In genomic region chr2:177271981-177272666, GRCh38 we compare ENCODE assay signal across 27 cellular contexts. TPM values are rescaled to one million over a fixed set of nuclear protein-coding genes. Genes with fewer than 3 reads are reported as not detected.
DNase-seq lines count a peak whose midpoint lies in the region; ATAC-seq and TF ChIP-seq lines count a peak whose summit lies in the region.
"Had no signal": no experiment of that assay in that cellular context is flagged by ENCODE, and none has a peak within 500 bp of the region (broad histone marks: within the 10 kb centered on the region; RNA-seq: fewer than 3 reads in every experiment).

No MANE protein-coding gene starts in this region.

- H3F3A ChIP-seq in neural progenitor cell (ENCODE audit: low read depth) = no peaks in the 10 kb centered on the region

- H3K27ac Mint-ChIP-seq in stimulated activated naive CD8-positive, alpha-beta T cell treated with anti-CD3 and anti-CD28 coated beads, Interleukin-15, amount 100 ng/mL, for 72 hours = peak overlapping the region in 1 of 2 donors; percentile 62
- no peak overlapping the region for H3K27ac Mint-ChIP-seq in neural progenitor cell
- H3K27ac Mint-ChIP-seq: activated naive CD8-positive, alpha-beta T cell had no signal

- H3K4me2 ChIP-seq in neural progenitor cell = no peak overlapping the region

- no peaks in the 10 kb centered on the region for H3K9me3 ChIP-seq in neural progenitor cell (ENCODE audit: low read depth)
- H3K9me3 ChIP-seq: BLaER1 treated with 17β-estradiol and CSF1 and Interleukin-3, amounts not matched to agents 10 nM and 100 nM; body of pancreas; sigmoid colon had no signal

- H3K36me3 Mint-ChIP-seq in neural progenitor cell = no peaks in the 10 kb centered on the region
- H3K36me3 Mint-ChIP-seq: activated naive CD8-positive, alpha-beta T cell had no signal

- H4K20me1 ChIP-seq in neural progenitor cell (ENCODE audit: low read depth) = no peaks in the 10 kb centered on the region
- H4K20me1 ChIP-seq: BLaER1 treated with 17β-estradiol and CSF1 and Interleukin-3, amounts not matched to agents 10 nM and 100 nM had no signal

- no peak overlapping the region for H3K27ac ChIP-seq in neural progenitor cell
- H3K27ac ChIP-seq: BLaER1 treated with 17β-estradiol and CSF1 and Interleukin-3, amounts not matched to agents 10 nM and 100 nM; body of pancreas; foreskin keratinocyte; GM23248; parathyroid adenoma; sigmoid colon had no signal

- H3K4me3 ChIP-seq in neural progenitor cell = no peak overlapping the region
- H3K4me3 ChIP-seq: BLaER1 treated with 17β-estradiol and CSF1 and Interleukin-3, amounts not matched to agents 10 nM and 100 nM; body of pancreas; GM23248; sigmoid colon had no signal

- DNase-seq in stimulated activated naive CD8-positive, alpha-beta T cell treated with anti-CD3 and anti-CD28 coated beads, Interleukin-15, amount 100 ng/mL, for 72 hours = no peak
- DNase-seq in stimulated activated naive CD8-positive, alpha-beta T cell treated with anti-CD3 and anti-CD28 coated beads, Interleukin-15, Interleukin-2, amounts not matched to agents 100 U/mL and 50 U/mL, for 24 hours = no peak
- DNase-seq in SK-MEL-5 (ENCODE audit: low read depth, low spot score) = peak; percentile 56
- DNase-seq in neural progenitor cell (ENCODE audit: low spot score) = no peak
- no peak for DNase-seq in MV-4-11 (lab: John Stamatoyannopoulos, UW)
- DNase-seq: ACHN; activated CD4-positive, CD25-positive, alpha-beta regulatory T cell treated with anti-CD3 and anti-CD28 coated beads, Interleukin-2, amount 50 U/mL, for 72 hours; body of pancreas; effector CD8-positive, alpha-beta T cell; erythroblast; foreskin keratinocyte; GM23248; KBM-7; NCI-H1694; NCI-H2171 treated with DMSO at 0.1 percent for 48 hours; NCI-H526 treated with DMSO at 0.1 percent for 48 hours; sigmoid colon; stimulated activated CD4-positive, alpha-beta T cell treated with anti-CD3 and anti-CD28 coated beads, Interleukin-15, amount 100 ng/mL, for 24 hours; SW 1271 had no signal

- H3K4me1 ChIP-seq in neural progenitor cell = no peaks in the 10 kb centered on the region
- H3K4me1 ChIP-seq: parathyroid adenoma had no signal

- no peak overlapping the region for H2AFZ ChIP-seq in neural progenitor cell (replicated peaks)
- H2AFZ ChIP-seq: GM23248, parathyroid adenoma had no signal

- H3K9me3 Mint-ChIP-seq in stimulated activated naive CD8-positive, alpha-beta T cell treated with anti-CD3 and anti-CD28 coated beads, Interleukin-15, amount 100 ng/mL, for 72 hours = no peaks in the 10 kb centered on the region
- H3K9me3 Mint-ChIP-seq in neural progenitor cell = no peaks in the 10 kb centered on the region
- H3K9me3 Mint-ChIP-seq: nephron had no signal

- H3K36me3 ChIP-seq in neural progenitor cell = no peaks in the 10 kb centered on the region
- H3K36me3 ChIP-seq: BLaER1 treated with 17β-estradiol and CSF1 and Interleukin-3, amounts not matched to agents 10 nM and 100 nM; sigmoid colon had no signal

- no peaks in the 10 kb centered on the region for H3K27me3 Mint-ChIP-seq in stimulated activated naive CD8-positive, alpha-beta T cell treated with anti-CD3 and anti-CD28 coated beads, Interleukin-15, amount 100 ng/mL, for 72 hours
- no peaks in the 10 kb centered on the region for H3K27me3 Mint-ChIP-seq in neural progenitor cell (ENCODE audit: insufficient read depth, low read depth)
- H3K27me3 Mint-ChIP-seq: activated naive CD8-positive, alpha-beta T cell had no signal

- H3K79me2 ChIP-seq in neural progenitor cell (ENCODE audit: low read depth) = no peaks in the 10 kb centered on the region
- H3K79me2 ChIP-seq: parathyroid adenoma had no signal

- TF ChIP-seq CTCF in neural progenitor cell (IDR thresholded peaks at IDR 0.05) = no peak

- H3K4me1 Mint-ChIP-seq in stimulated activated naive CD8-positive, alpha-beta T cell treated with anti-CD3 and anti-CD28 coated beads, Interleukin-15, amount 100 ng/mL, for 72 hours = peaks cover 37% of the 10 kb centered on the region
- H3K4me1 Mint-ChIP-seq in neural progenitor cell = no peaks in the 10 kb centered on the region

- ATAC-seq in stimulated activated naive CD8-positive, alpha-beta T cell treated with anti-CD3 and anti-CD28 coated beads, Interleukin-15, amount 100 ng/mL, for 72 hours = peak; percentile 82
- ATAC-seq in stimulated activated naive CD8-positive, alpha-beta T cell treated with anti-CD3 and anti-CD28 coated beads, Interleukin-15, Interleukin-2, amounts not matched to agents 100 U/mL and 50 U/mL, for 24 hours = no peak
- ATAC-seq in HG03159 (IDR thresholded peaks at IDR 0.05; ENCODE audit: unreplicated experiment) (peak; percentile 55), GM21360 (IDR thresholded peaks at IDR 0.05; ENCODE audit: unreplicated experiment) (no peak), HG02973 (IDR thresholded peaks at IDR 0.05; ENCODE audit: unreplicated experiment) (no peak)
- ATAC-seq: body of pancreas, foreskin keratinocyte, Right ventricle myocardium inferior had no signal

- H3K27me3 ChIP-seq in neural progenitor cell = no peaks in the 10 kb centered on the region
- H3K27me3 ChIP-seq: BLaER1 treated with 17β-estradiol and CSF1 and Interleukin-3, amounts not matched to agents 10 nM and 100 nM; body of pancreas; foreskin keratinocyte; sigmoid colon had no signal

- in situ Hi-C loops in SK-MEL-5 (cut with HindIII; ENCODE audit: low pct_unique_long_range_greater_than_20kb, low sequenced_read_pairs) = no loop called here

- no peak overlapping the region for H3K9ac ChIP-seq in neural progenitor cell
- H3K9ac ChIP-seq: BLaER1 treated with 17β-estradiol and CSF1 and Interleukin-3, amounts not matched to agents 10 nM and 100 nM; GM23248; parathyroid adenoma had no signal

- H3K4me3 Mint-ChIP-seq in stimulated activated naive CD8-positive, alpha-beta T cell treated with anti-CD3 and anti-CD28 coated beads, Interleukin-15, amount 100 ng/mL, for 72 hours = peak overlapping the region in 1 of 2 donors; percentile 25
- H3K4me3 Mint-ChIP-seq in neural progenitor cell = no peak overlapping the region
- H3K4me3 Mint-ChIP-seq: activated naive CD8-positive, alpha-beta T cell; nephron had no signal

RNA-seq across cellular contexts. Expression of gene NFE2L2, which starts 7.6 kb away (rescaled TPM):
- 88.7 and 91.8 TPM in 2 replicates for total RNA-seq in SK-MEL-5 (2014; rRNA removed; shearing (Covaris generic))
- 107 and 128 TPM in 2 replicates for polyA plus RNA-seq in SK-MEL-5 (2015; cell fraction: cytosol; rRNA removed)
- polyA plus RNA-seq in SK-MEL-5 (2015; cell fraction: nucleus; rRNA removed) = 107 and 135 TPM in 2 replicates
- 13.9 and 17.7 TPM in 2 replicates for total RNA-seq in neural progenitor cell (ENCODE audit: low replicate concordance)

RNA-seq across cellular contexts. Expression of gene HNRNPA3, which starts 59.5 kb away (rescaled TPM):
- total RNA-seq in SK-MEL-5 (2014; rRNA removed; shearing (Covaris generic)) = 44.9 and 49.1 TPM in 2 replicates
- polyA plus RNA-seq in SK-MEL-5 (2015; cell fraction: cytosol; rRNA removed) = 192 and 204 TPM in 2 replicates
- 198 and 205 TPM in 2 replicates for polyA plus RNA-seq in SK-MEL-5 (2015; cell fraction: nucleus; rRNA removed)
- 85.0 and 107 TPM in 2 replicates for total RNA-seq in neural progenitor cell (ENCODE audit: low replicate concordance)

Comparison
In these comparisons a context has a peak if more than half of its experiments do, and no peak if none do; other contexts are left out.
1. ATAC-seq: peak in stimulated activated naive CD8-positive, alpha-beta T cell treated with anti-CD3 and anti-CD28 coated beads, Interleukin-15, amount 100 ng/mL, for 72 hours (single experiment) and HG03159 (single experiment); none in stimulated activated naive CD8-positive, alpha-beta T cell treated with anti-CD3 and anti-CD28 coated beads, Interleukin-15, Interleukin-2, amounts not matched to agents 100 U/mL and 50 U/mL, for 24 hours (single experiment), GM21360 (single experiment) and HG02973 (single experiment).